In the genomic region with DNA sequence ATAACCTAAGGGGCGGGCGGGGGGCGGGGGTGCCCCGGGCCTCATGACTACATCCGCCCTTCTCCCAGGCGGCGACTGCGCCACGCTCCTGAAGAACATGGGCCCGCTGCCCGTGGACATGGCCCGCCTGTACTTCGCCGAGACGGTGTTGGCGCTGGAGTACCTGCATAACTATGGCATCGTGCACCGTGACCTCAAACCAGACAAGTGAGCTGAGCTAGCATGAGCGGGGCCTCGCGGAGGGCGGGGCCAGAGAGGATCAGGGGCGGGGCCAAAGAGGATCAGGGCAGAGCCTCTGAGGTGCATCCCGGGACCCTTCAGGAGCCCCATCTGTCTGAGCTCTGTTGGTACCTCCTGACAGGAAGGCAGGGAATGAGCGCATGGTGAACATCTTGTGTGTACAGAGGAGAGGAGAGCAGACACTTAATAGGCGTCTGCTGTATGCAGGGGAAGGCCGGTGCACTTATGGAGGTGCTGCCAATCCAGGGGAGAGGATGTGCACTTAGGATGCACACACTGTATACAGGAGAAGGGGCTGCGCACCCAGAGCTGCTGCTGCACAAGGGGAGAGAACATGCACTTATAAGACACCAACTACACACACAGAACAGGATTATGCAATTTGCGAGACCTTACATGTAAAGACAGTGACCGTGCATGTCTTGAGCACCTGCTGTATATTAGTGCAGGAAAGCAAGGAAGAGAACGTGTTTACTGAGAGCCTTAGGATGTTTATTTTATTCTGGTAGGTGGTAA, we compare ENCODE assay signal across 17 cellular contexts. TPM values are rescaled to one million over a fixed set of nuclear protein-coding genes. Genes with fewer than 3 reads are reported as not detected.
A peak's percentile ranks its signal among the peaks of the same experiment; 100 is the strongest.
DNase-seq lines count a peak whose midpoint lies in the region; ATAC-seq and FAIRE-seq lines count a peak whose summit lies in the region.
"Had no signal": no experiment of that assay in that cellular context is flagged by ENCODE, and none has a peak within 500 bp of the region (broad histone marks: within the 10 kb centered on the region; RNA-seq: fewer than 3 reads in every experiment).

No MANE protein-coding gene starts in this region.

- peak; percentile 78 for DNase-seq in D341Med (ENCODE audit: low spot score)
- no peak for DNase-seq in HTR-8/SVneo (ENCODE audit: insufficient read length, low spot score)
- DNase-seq in HK-2 (ENCODE audit: unreplicated experiment): no peak
- no peak for DNase-seq in CD4-positive, alpha-beta memory T cell
- DNase-seq: activated naive CD4-positive, alpha-beta T cell treated with anti-CD3 and anti-CD28 coated beads, Interleukin-2, amount 10 ng/mL, durations not matched to agents 7 days and 5 days; gastrocnemius medialis; MM.1S; NCI-H1694 treated with DMSO at 0.1 percent for 48 hours; NCI-H446 treated with DMSO at 0.1 percent for 48 hours; T-helper 2 cell; transverse colon had no signal

- no peaks in the 10 kb centered on the region for H3K9me3 Mint-ChIP-seq in CD4-positive, alpha-beta memory T cell
- H3K9me3 Mint-ChIP-seq: activated naive CD4-positive, alpha-beta T cell treated with anti-CD3 and anti-CD28 coated beads, Interleukin-2, amount 10 ng/mL, durations not matched to agents 7 days and 5 days; stimulated activated effector memory CD8-positive, alpha-beta T cell treated with anti-CD3 and anti-CD28 coated beads, Interleukin-12 subunit alpha, Interleukin-12 subunit beta, amount 100 ng/mL, for 72 hours had no signal

- no peaks in the 10 kb centered on the region for H3K27me3 Mint-ChIP-seq in CD4-positive, alpha-beta memory T cell
- H3K27me3 Mint-ChIP-seq: activated naive CD4-positive, alpha-beta T cell treated with anti-CD3 and anti-CD28 coated beads, Interleukin-2, amount 10 ng/mL, durations not matched to agents 7 days and 5 days had no signal

- no peak overlapping the region for H3K4me3 Mint-ChIP-seq in CD4-positive, alpha-beta memory T cell
- H3K4me3 Mint-ChIP-seq: activated naive CD4-positive, alpha-beta T cell treated with anti-CD3 and anti-CD28 coated beads, Interleukin-2, amount 10 ng/mL, durations not matched to agents 7 days and 5 days; stimulated activated effector memory CD8-positive, alpha-beta T cell treated with anti-CD3 and anti-CD28 coated beads, Interleukin-12 subunit alpha, Interleukin-12 subunit beta, amount 100 ng/mL, for 72 hours had no signal

- peaks cover 67% of the 10 kb centered on the region for H3K36me3 ChIP-seq in CD4-positive, alpha-beta memory T cell (ENCODE audit: insufficient read depth, low read length)
- H3K36me3 ChIP-seq: gastrocnemius medialis had no signal

- no peak overlapping the region for H3K4me3 ChIP-seq in CD4-positive, alpha-beta memory T cell (ENCODE audit: low read length in 2 of 2)
- H3K4me3 ChIP-seq: BLaER1, coronary artery, gastrocnemius medialis, skin epidermis, transverse colon had no signal

- CTCF ChIA-PET in CD4-positive, alpha-beta memory T cell (lab: Charles Lee; ENCODE audit: partially characterized antibody): no interaction called here

- H3K27ac Mint-ChIP-seq in CD4-positive, alpha-beta memory T cell: peak overlapping the region in 1 of 7 donors; percentile 84
- H3K27ac Mint-ChIP-seq: activated naive CD4-positive, alpha-beta T cell treated with anti-CD3 and anti-CD28 coated beads, Interleukin-2, amount 10 ng/mL, durations not matched to agents 7 days and 5 days; stimulated activated effector memory CD8-positive, alpha-beta T cell treated with anti-CD3 and anti-CD28 coated beads, Interleukin-12 subunit alpha, Interleukin-12 subunit beta, amount 100 ng/mL, for 72 hours had no signal

- peak; percentile 31 for FAIRE-seq in HTR-8/SVneo (lab: Jason Lieb, UNC)

- peak; percentile 24 for ATAC-seq in esophagus mucosa
- no peak for ATAC-seq in GM18861 (IDR thresholded peaks at IDR 0.05; ENCODE audit: unreplicated experiment)
- ATAC-seq: gastrocnemius medialis; stimulated activated effector memory CD8-positive, alpha-beta T cell treated with anti-CD3 and anti-CD28 coated beads, Interleukin-12 subunit alpha, Interleukin-12 subunit beta, amount 100 ng/mL, for 72 hours had no signal

- intact Hi-C loops in CD4-positive, alpha-beta memory T cell (cut with micrococcal nuclease): no loop called here

- H3K4me1 ChIP-seq in CD4-positive, alpha-beta memory T cell (ENCODE audit: insufficient read depth, low read length): no peaks in the 10 kb centered on the region
- H3K4me1 ChIP-seq: BLaER1, gastrocnemius medialis had no signal

- H3K4me1 Mint-ChIP-seq in CD4-positive, alpha-beta memory T cell: no peaks in the 10 kb centered on the region

- POLR2A ChIA-PET in CD4-positive, alpha-beta memory T cell (lab: Charles Lee; ENCODE audit: partially characterized antibody): interaction anchor here (0.6 to 1.9 kb wide), 3 partner anchors 10 to 20 kb away, joined by 3 to 4 read pairs (median 4); no protein-coding TSS in a partner anchor

- no peak overlapping the region for H3K27ac ChIP-seq in CD4-positive, alpha-beta memory T cell (ENCODE audit: low read depth, low read length)
- H3K27ac ChIP-seq: BLaER1, coronary artery, gastrocnemius medialis, skin epidermis, transverse colon had no signal

- H3K36me3 Mint-ChIP-seq in CD4-positive, alpha-beta memory T cell: peaks cover 41 to 57% of the 10 kb centered on the region in 2 donors

- no peaks in the 10 kb centered on the region for H3K27me3 ChIP-seq in CD4-positive, alpha-beta memory T cell (ENCODE audit: insufficient read depth, low read length)
- H3K27me3 ChIP-seq: BLaER1, gastrocnemius medialis, transverse colon had no signal

- H3K9me3 ChIP-seq in CD4-positive, alpha-beta memory T cell (ENCODE audit: control insufficient read depth in 1 of 2, low read length in 2 of 2): no peaks in the 10 kb centered on the region
- H3K9me3 ChIP-seq: BLaER1, gastrocnemius medialis, transverse colon had no signal

RNA-seq across cellular contexts. Expression of a gene that starts 20.9 kb away (rescaled TPM):
- 35.6 TPM for total RNA-seq in esophagus mucosa
- 10 to 100 TPM; 18.1 to 23.0 TPM for total RNA-seq in CD4-positive, alpha-beta memory T cell
- polyA plus RNA-seq in CD4-positive, alpha-beta memory T cell: 1 to 10 TPM; 1.5 to 6.6 TPM

RNA-seq across cellular contexts. Expression of a gene that starts 34.4 kb away (rescaled TPM):
- 3.2 TPM for total RNA-seq in esophagus mucosa
- total RNA-seq in CD4-positive, alpha-beta memory T cell: 10 to 100 TPM; 51.6 to 53.9 TPM
- 10 to 100 TPM in 1 of 2 donors, 1 to 10 TPM in 1; 4.3 to 16.7 TPM for polyA plus RNA-seq in CD4-positive, alpha-beta memory T cell

RNA-seq across cellular contexts. Expression of a gene that starts 41.6 kb away (rescaled TPM):
- total RNA-seq in esophagus mucosa: 17.0 TPM
- 10 to 100 TPM; 48.3 to 56.9 TPM for total RNA-seq in CD4-positive, alpha-beta memory T cell
- polyA plus RNA-seq in CD4-positive, alpha-beta memory T cell: 10 to 100 TPM in 1 of 2 donors, 1 to 10 TPM in 1; 6.3 to 16.7 TPM

RNA-seq across cellular contexts. Expression of a gene that starts 45.3 kb away (rescaled TPM):
- 0.36 TPM for total RNA-seq in esophagus mucosa
- total RNA-seq in CD4-positive, alpha-beta memory T cell: 10 to 100 TPM; 39.3 to 42.1 TPM
- polyA plus RNA-seq in CD4-positive, alpha-beta memory T cell: 10 to 100 TPM; 35.0 to 55.1 TPM

Comparison
In these comparisons a context has a peak if more than half of its experiments do, and no peak if none do; other contexts are left out.
1. RNA of a gene that starts 34.4 kb away (total RNA-seq): 51.6 to 53.9 TPM in CD4-positive, alpha-beta memory T cell; 3.2 TPM in esophagus mucosa (single experiment); every median in the first group is over 10 times any median in the second.